36 cellular contexts compared by ENCODE assay signal in the genomic region with DNA sequence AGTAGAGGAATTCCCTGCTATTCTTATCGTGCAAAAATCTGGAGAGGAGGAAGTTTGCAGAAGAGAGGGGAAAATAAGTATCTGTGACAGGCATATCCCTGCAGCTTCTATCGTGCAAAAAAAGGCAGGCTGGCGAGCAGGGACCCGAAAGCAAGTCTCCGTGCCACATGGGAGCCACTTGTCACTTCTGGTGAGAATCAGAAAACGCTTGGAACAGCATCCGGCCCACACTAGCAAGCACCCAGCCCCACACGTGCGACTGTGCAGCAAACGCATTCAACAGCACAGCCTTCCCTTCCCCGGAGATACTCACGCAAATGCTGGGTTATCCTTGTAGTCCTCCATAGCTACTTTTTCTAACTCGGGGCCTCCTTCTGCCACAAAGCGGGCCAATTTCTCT. TPM values are rescaled to one million over a fixed set of nuclear protein-coding genes. Genes with fewer than 3 reads are reported as not detected.
"Had no signal": no experiment of that assay in that cellular context is flagged by ENCODE, and none has a peak within 500 bp of the region (broad histone marks: within the 10 kb centered on the region; RNA-seq: fewer than 3 reads in every experiment).

No MANE protein-coding gene starts in this region.

- ATAC-seq: activated CD8-positive, alpha-beta T cell treated with anti-CD3 and anti-CD28 coated beads for 36 hours; activated naive CD4-positive, alpha-beta T cell treated with anti-CD3 and anti-CD28 coated beads, Interleukin-2, amount 50 U/mL, for 72 hours; activated T-cell treated with anti-CD3 and anti-CD28 coated beads, Interleukin-2, amount 50 U/mL, for 4 hours; activated T-cell treated with anti-CD3 and anti-CD28 coated beads, Interleukin-2, amount 50 U/mL, for 72 hours; activated T-helper 17 cell treated with anti-CD3 and anti-CD28 coated beads, Interleukin-2, amount 50 U/mL, for 72 hours; body of pancreas; T-cell; T-helper 17 cell had no signal

- H3K27ac ChIP-seq: adrenal gland, body of pancreas, brain microvascular endothelial cell, breast epithelium, VCaP had no signal

- DNase-seq: activated B cell treated with CpG ODN at 0.5 μM for 24 hours; activated CD4-positive, alpha-beta memory T cell treated with anti-CD3 and anti-CD28 coated beads for 36 hours; activated CD4-positive, alpha-beta T cell treated with anti-CD3 and anti-CD28 coated beads for 4 hours; activated CD4-positive, alpha-beta T cell treated with anti-CD3 and anti-CD28 coated beads, Interleukin-2, amount 10 ng/mL, durations not matched to agents 24 days and 14 days; activated CD4-positive, alpha-beta T cell treated with anti-CD3 and anti-CD28 coated beads, Interleukin-2, amount 50 U/mL, for 1 hour; activated CD4-positive, alpha-beta T cell treated with anti-CD3 and anti-CD28 coated beads, Interleukin-2, amount 50 U/mL, for 4 hours; activated CD4-positive, CD25-positive, alpha-beta regulatory T cell treated with anti-CD3 and anti-CD28 coated beads, Interleukin-2, amount 50 U/mL, for 72 hours; activated CD8-positive, alpha-beta memory T cell treated with anti-CD3 and anti-CD28 coated beads, Interleukin-2, amount 50 U/mL, for 4 hours; activated CD8-positive, alpha-beta T cell treated with anti-CD3 and anti-CD28 coated beads for 36 hours; activated effector memory CD4-positive, alpha-beta T cell treated with anti-CD3 and anti-CD28 coated beads, Interleukin-2, amount 50 U/mL, for 16 hours; activated gamma-delta T cell treated with Interleukin-2 at 50 U/mL for 16 hours; activated naive CD4-positive, alpha-beta T cell; activated naive CD4-positive, alpha-beta T cell treated with anti-CD3 and anti-CD28 coated beads for 36 hours; activated naive CD4-positive, alpha-beta T cell treated with anti-CD3 and anti-CD28 coated beads, Interleukin-2, amount 50 U/mL, for 16 hours; activated naive CD8-positive, alpha-beta T cell treated with anti-CD3 and anti-CD28 coated beads for 36 hours; activated T-cell treated with anti-CD3 and anti-CD28 coated beads for 4 hours; activated T-cell treated with anti-CD3 and anti-CD28 coated beads, Interleukin-2, amount 50 U/mL, for 1 hour; activated T-cell treated with anti-CD3 and anti-CD28 coated beads, Interleukin-2, amount 50 U/mL, for 4 hours; activated T-cell treated with anti-CD3 and anti-CD28 coated beads, Interleukin-2, amount 50 U/mL, for 72 hours; adrenal gland; amniotic stem cell; aorta; body of pancreas; brain microvascular endothelial cell; central memory CD4-positive, alpha-beta T cell; T-cell; T-helper 17 cell had no signal

- H3K36me3 Mint-ChIP-seq: activated naive CD4-positive, alpha-beta T cell treated with anti-CD3 and anti-CD28 coated beads, Interleukin-2, amount 50 U/mL, for 72 hours had no signal

- H3K4me1 ChIP-seq: body of pancreas, breast epithelium had no signal

- H3K4me3 ChIP-seq: adrenal gland, body of pancreas, breast epithelium had no signal

- H3K9me3 ChIP-seq: adrenal gland, body of pancreas, breast epithelium had no signal

- H3K4me1 Mint-ChIP-seq: activated B cell treated with CpG ODN at 0.5 μM for 24 hours; activated CD4-positive, alpha-beta T cell treated with anti-CD3 and anti-CD28 coated beads, Interleukin-2, amount 10 ng/mL, durations not matched to agents 24 days and 14 days; activated naive CD8-positive, alpha-beta T cell treated with anti-CD3 and anti-CD28 coated beads for 36 hours; activated T-helper 17 cell treated with anti-CD3 and anti-CD28 coated beads, Interleukin-2, amount 50 U/mL, for 72 hours; T-cell; T-helper 17 cell had no signal

- H3K27ac Mint-ChIP-seq: activated B cell treated with CpG ODN at 0.5 μM for 24 hours; activated CD4-positive, alpha-beta memory T cell treated with anti-CD3 and anti-CD28 coated beads for 36 hours; activated CD4-positive, alpha-beta T cell treated with anti-CD3 and anti-CD28 coated beads, Interleukin-2, amount 10 ng/mL, durations not matched to agents 24 days and 14 days; activated CD8-positive, alpha-beta T cell treated with anti-CD3 and anti-CD28 coated beads for 36 hours; activated naive CD4-positive, alpha-beta T cell treated with anti-CD3 and anti-CD28 coated beads for 36 hours; activated naive CD8-positive, alpha-beta T cell treated with anti-CD3 and anti-CD28 coated beads for 36 hours; activated T-cell treated with anti-CD3 and anti-CD28 coated beads, Interleukin-2, amount 50 U/mL, for 72 hours; activated T-helper 17 cell treated with anti-CD3 and anti-CD28 coated beads, Interleukin-2, amount 50 U/mL, for 72 hours; T-cell; T-helper 17 cell had no signal

- H3K27me3 Mint-ChIP-seq: activated B cell treated with CpG ODN at 0.5 μM for 24 hours; activated CD4-positive, alpha-beta memory T cell treated with anti-CD3 and anti-CD28 coated beads for 36 hours; activated CD4-positive, alpha-beta T cell treated with anti-CD3 and anti-CD28 coated beads, Interleukin-2, amount 10 ng/mL, durations not matched to agents 24 days and 14 days; activated CD8-positive, alpha-beta T cell treated with anti-CD3 and anti-CD28 coated beads for 36 hours; activated naive CD8-positive, alpha-beta T cell treated with anti-CD3 and anti-CD28 coated beads for 36 hours; activated T-helper 17 cell treated with anti-CD3 and anti-CD28 coated beads, Interleukin-2, amount 50 U/mL, for 72 hours; T-cell; T-helper 17 cell had no signal

- H3K4me3 Mint-ChIP-seq: activated B cell treated with CpG ODN at 0.5 μM for 24 hours; activated CD4-positive, alpha-beta memory T cell treated with anti-CD3 and anti-CD28 coated beads for 36 hours; activated CD4-positive, alpha-beta T cell treated with anti-CD3 and anti-CD28 coated beads, Interleukin-2, amount 10 ng/mL, durations not matched to agents 24 days and 14 days; activated CD8-positive, alpha-beta T cell treated with anti-CD3 and anti-CD28 coated beads for 36 hours; activated naive CD4-positive, alpha-beta T cell treated with anti-CD3 and anti-CD28 coated beads for 36 hours; activated naive CD8-positive, alpha-beta T cell treated with anti-CD3 and anti-CD28 coated beads for 36 hours; activated T-cell treated with anti-CD3 and anti-CD28 coated beads, Interleukin-2, amount 50 U/mL, for 4 hours; activated T-cell treated with anti-CD3 and anti-CD28 coated beads, Interleukin-2, amount 50 U/mL, for 72 hours; activated T-helper 1 cell treated with anti-CD3 and anti-CD28 coated beads, Interleukin-12 subunit alpha, Interleukin-12 subunit beta, Interleukin-2, Interleukin-4 antibody, amounts not matched to agents 30 ng/mL and 10 ng/mL and 1 ng/mL, durations not matched to agents 14 hours and 24 hours and 36 hours; activated T-helper 17 cell treated with anti-CD3 and anti-CD28 coated beads, Interleukin-2, amount 50 U/mL, for 72 hours; T-cell; T-helper 17 cell had no signal

- H3K9me3 Mint-ChIP-seq: activated B cell treated with CpG ODN at 0.5 μM for 24 hours; activated CD4-positive, alpha-beta memory T cell treated with anti-CD3 and anti-CD28 coated beads for 36 hours; activated CD4-positive, alpha-beta T cell treated with anti-CD3 and anti-CD28 coated beads, Interleukin-2, amount 10 ng/mL, durations not matched to agents 24 days and 14 days; activated CD8-positive, alpha-beta T cell treated with anti-CD3 and anti-CD28 coated beads for 36 hours; activated naive CD4-positive, alpha-beta T cell treated with anti-CD3 and anti-CD28 coated beads for 36 hours; activated naive CD4-positive, alpha-beta T cell treated with anti-CD3 and anti-CD28 coated beads, Interleukin-2, amount 50 U/mL, for 72 hours; activated naive CD8-positive, alpha-beta T cell treated with anti-CD3 and anti-CD28 coated beads for 36 hours; activated T-cell treated with anti-CD3 and anti-CD28 coated beads, Interleukin-2, amount 50 U/mL, for 4 hours; activated T-cell treated with anti-CD3 and anti-CD28 coated beads, Interleukin-2, amount 50 U/mL, for 72 hours; activated T-helper 1 cell treated with anti-CD3 and anti-CD28 coated beads, Interleukin-12 subunit alpha, Interleukin-12 subunit beta, Interleukin-2, Interleukin-4 antibody, amounts not matched to agents 30 ng/mL and 10 ng/mL and 1 ng/mL, durations not matched to agents 14 hours and 24 hours and 36 hours; activated T-helper 17 cell treated with anti-CD3 and anti-CD28 coated beads, Interleukin-2, amount 50 U/mL, for 72 hours; T-cell had no signal

- H3K27me3 ChIP-seq: adrenal gland, body of pancreas, brain microvascular endothelial cell, breast epithelium had no signal

RNA-seq across cellular contexts. Expression of a gene that starts 30.3 kb away (rescaled TPM):
- total RNA-seq: activated B cell treated with CpG ODN at 0.5 μM for 24 hours; activated CD4-positive, alpha-beta memory T cell treated with anti-CD3 and anti-CD28 coated beads for 36 hours; activated CD4-positive, alpha-beta T cell treated with anti-CD3 and anti-CD28 coated beads, Interleukin-2, amount 10 ng/mL, durations not matched to agents 24 days and 14 days; activated CD8-positive, alpha-beta memory T cell treated with anti-CD3 and anti-CD28 coated beads for 36 hours; activated CD8-positive, alpha-beta T cell treated with anti-CD3 and anti-CD28 coated beads for 36 hours; activated naive CD4-positive, alpha-beta T cell treated with anti-CD3 and anti-CD28 coated beads for 36 hours; activated naive CD4-positive, alpha-beta T cell treated with anti-CD3 and anti-CD28 coated beads, Interleukin-2, amount 50 U/mL, for 72 hours; activated naive CD8-positive, alpha-beta T cell treated with anti-CD3 and anti-CD28 coated beads for 36 hours; activated T-cell treated with anti-CD3 and anti-CD28 coated beads, Interleukin-2, amount 50 U/mL, for 4 hours; activated T-cell treated with anti-CD3 and anti-CD28 coated beads, Interleukin-2, amount 50 U/mL, for 72 hours; activated T-helper 1 cell treated with anti-CD3 and anti-CD28 coated beads, Interleukin-12 subunit alpha, Interleukin-12 subunit beta, Interleukin-2, Interleukin-4 antibody, amounts not matched to agents 30 ng/mL and 10 ng/mL and 1 ng/mL, durations not matched to agents 14 hours and 24 hours and 36 hours; activated T-helper 17 cell treated with anti-CD3 and anti-CD28 coated beads, Interleukin-2, amount 50 U/mL, for 72 hours; body of pancreas; cerebellum; T-cell; T-helper 1 cell treated with Interleukin-12 subunit alpha and Interleukin-12 subunit beta and Interleukin-4 antibody, amounts not matched to agents 30 ng/mL and 1 ng/mL, for 36 hours; T-helper 17 cell; T-helper 2 cell treated with Interferon-gamma antibody and Interleukin-4, amounts not matched to agents 100 ng/mL and 5 ng/mL, for 36 hours had no signal
